In genomic region chr4:139824882-139825522, GRCh38 we compare ENCODE assay signal across 22 cellular contexts.
DNase-seq lines count a peak whose midpoint lies in the region; ATAC-seq and TF ChIP-seq lines count a peak whose summit lies in the region.
"Had no signal": no experiment of that assay in that cellular context is flagged by ENCODE, and none has a peak within 500 bp of the region (broad histone marks: within the 10 kb centered on the region; RNA-seq: fewer than 3 reads in every experiment).

No MANE protein-coding gene starts in this region.

- H3K9ac ChIP-seq in HUES6 (ENCODE audit: low read length) (peak overlapping the region; percentile 48), endodermal cell (ENCODE audit: extremely low read depth, low read length, poor library complexity, severe bottlenecking) (peak overlapping the region; percentile 7), neural cell (ENCODE audit: low read length) (peak overlapping the region; percentile 46)

- no peaks in the 10 kb centered on the region for H3K36me3 ChIP-seq in HUES6 (ENCODE audit: control insufficient read depth, insufficient read depth, low read length)
- H3K36me3 ChIP-seq in endodermal cell (ENCODE audit: control insufficient read depth, insufficient read depth, low read length), result peaks cover 18% of the 10 kb centered on the region
- no peaks in the 10 kb centered on the region for H3K36me3 ChIP-seq in neural cell (ENCODE audit: insufficient read depth, low read length)
- H3K36me3 ChIP-seq: uterus had no signal

- intact Hi-C loops in Right ventricle myocardium superior (cut with DNase I) (loop anchor here (10.0 kb wide), 1 partner anchor 60 kb away; no protein-coding TSS in a partner anchor), cardiac septum (cut with DNase I) (no loop called here)

- POLR2A ChIA-PET in GM10248 (lab: Yijun Ruan, JAX), result no interaction called here

- peaks cover 10% of the 10 kb centered on the region for H3K9me3 Mint-ChIP-seq in endodermal cell
- no peaks in the 10 kb centered on the region for H3K9me3 Mint-ChIP-seq in activated naive CD8-positive, alpha-beta T cell treated with anti-CD3 and anti-CD28 coated beads, Interleukin-2, amount 50 U/mL, for 24 hours
- H3K9me3 Mint-ChIP-seq: activated B cell treated with CpG ODN at 0.5 μM for 24 hours; activated naive CD8-positive, alpha-beta T cell treated with anti-CD3 and anti-CD28 coated beads, Interleukin-2, amount 10 ng/mL, durations not matched to agents 7 days and 5 days; HFFc6; natural killer cell had no signal

- peaks cover 48% of the 10 kb centered on the region for H3K4me1 Mint-ChIP-seq in endodermal cell
- no peaks in the 10 kb centered on the region for H3K4me1 Mint-ChIP-seq in activated naive CD8-positive, alpha-beta T cell treated with anti-CD3 and anti-CD28 coated beads, Interleukin-2, amount 50 U/mL, for 24 hours
- H3K4me1 Mint-ChIP-seq: activated B cell treated with CpG ODN at 0.5 μM for 24 hours, natural killer cell had no signal

- DNase-seq in Right ventricle myocardium superior, result no peak
- no peak for DNase-seq in cardiac septum (ENCODE audit: low spot score)
- no peak for DNase-seq in endodermal cell
- no peak for DNase-seq in activated naive CD8-positive, alpha-beta T cell treated with anti-CD3 and anti-CD28 coated beads, Interleukin-2, amount 50 U/mL, for 24 hours
- DNase-seq in GM10248 (ENCODE audit: extremely low spot score), result no peak
- DNase-seq: activated B cell treated with CpG ODN at 0.5 μM for 24 hours; activated CD4-positive, alpha-beta T cell treated with anti-CD3 and anti-CD28 coated beads, Interleukin-2, amount 50 U/mL, for 48 hours; activated naive CD8-positive, alpha-beta T cell treated with anti-CD3 and anti-CD28 coated beads, Interleukin-2, amount 10 ng/mL, durations not matched to agents 7 days and 5 days; Calu3; HFFc6; left colon; MV-4-11; natural killer cell; NCI-H2029 treated with DMSO at 0.1 percent for 48 hours; posterior cingulate gyrus; T-helper 9 cell; uterus had no signal

- H3K9me3 ChIP-seq in HUES6 (ENCODE audit: control insufficient read depth, insufficient read depth, low read depth, low read length) (peaks cover 10% of the 10 kb centered on the region; the same call in 1 of the 2 replicates), endodermal cell (ENCODE audit: control insufficient read depth, low read length) (peaks cover 15% of the 10 kb centered on the region), neural cell (ENCODE audit: low read length) (no peaks in the 10 kb centered on the region)
- H3K9me3 ChIP-seq: uterus had no signal

- peaks cover 44% of the 10 kb centered on the region for H3K4me1 ChIP-seq in HUES6 (ENCODE audit: control insufficient read depth, insufficient read depth, low read length)
- H3K4me1 ChIP-seq in endodermal cell (ENCODE audit: control insufficient read depth, insufficient read depth, low read length), result peaks cover 24% of the 10 kb centered on the region
- H3K4me1 ChIP-seq: uterus had no signal

- TF ChIP-seq CTCF in endodermal cell (conservative IDR thresholded peaks at IDR 0.05) (no peak), neural cell (IDR thresholded peaks at IDR 0.05; ENCODE audit: poor library complexity, severe bottlenecking) (no peak), GM10248 (IDR thresholded peaks at IDR 0.05; ENCODE audit: control extremely low read depth, extremely low read depth, low read depth, missing control alignments) (no peak)

- peak overlapping the region; percentile 90 for H3K27ac Mint-ChIP-seq in endodermal cell
- H3K27ac Mint-ChIP-seq in activated naive CD8-positive, alpha-beta T cell treated with anti-CD3 and anti-CD28 coated beads, Interleukin-2, amount 50 U/mL, for 24 hours, result no peak overlapping the region
- H3K27ac Mint-ChIP-seq: activated B cell treated with CpG ODN at 0.5 μM for 24 hours; activated naive CD8-positive, alpha-beta T cell treated with anti-CD3 and anti-CD28 coated beads, Interleukin-2, amount 10 ng/mL, durations not matched to agents 7 days and 5 days; HFFc6; natural killer cell had no signal

- no peak overlapping the region for H2AFZ ChIP-seq in neural cell (ENCODE audit: low read depth, low read length)

- no peaks in the 10 kb centered on the region for H3K27me3 Mint-ChIP-seq in endodermal cell (ENCODE audit: insufficient read depth)
- no peaks in the 10 kb centered on the region for H3K27me3 Mint-ChIP-seq in activated naive CD8-positive, alpha-beta T cell treated with anti-CD3 and anti-CD28 coated beads, Interleukin-2, amount 50 U/mL, for 24 hours
- H3K27me3 Mint-ChIP-seq: activated B cell treated with CpG ODN at 0.5 μM for 24 hours; activated naive CD8-positive, alpha-beta T cell treated with anti-CD3 and anti-CD28 coated beads, Interleukin-2, amount 10 ng/mL, durations not matched to agents 7 days and 5 days had no signal

- H3F3A ChIP-seq in neural cell (ENCODE audit: insufficient read depth, low read length, poor library complexity, severe bottlenecking), result peaks cover 14% of the 10 kb centered on the region

- H3K27ac ChIP-seq in HUES6 (ENCODE audit: low read depth, low read length) (peak overlapping the region; percentile 71), endodermal cell (ENCODE audit: low read depth, low read length) (peak overlapping the region; percentile 58), neural cell (ENCODE audit: low read length) (peak overlapping the region; percentile 71)
- H3K27ac ChIP-seq: RWPE1 had no signal

- no peak overlapping the region for H3K4me2 ChIP-seq in neural cell (ENCODE audit: low read length)

- peaks cover 5% of the 10 kb centered on the region for H3K79me2 ChIP-seq in neural cell (replicated peaks; ENCODE audit: insufficient read depth, low read length)

- ATAC-seq in Right ventricle myocardium superior (ENCODE audit: poor library complexity), result peak; percentile 19
- ATAC-seq in GM18873 (IDR thresholded peaks at IDR 0.05; ENCODE audit: low FRiP score, unreplicated experiment), result no peak
- no peak for ATAC-seq in activated naive CD8-positive, alpha-beta T cell treated with anti-CD3 and anti-CD28 coated beads, Interleukin-2, amount 50 U/mL, for 24 hours
- ATAC-seq: left colon, natural killer cell had no signal

- TF ChIP-seq EP300 in neural cell (conservative IDR thresholded peaks at IDR 0.05; ENCODE audit: poor library complexity, severe bottlenecking), result no peak

- no peaks in the 10 kb centered on the region for H4K20me1 ChIP-seq in neural cell (ENCODE audit: insufficient read depth)

- H3K27me3 ChIP-seq in HUES6 (ENCODE audit: control insufficient read depth, insufficient read depth, low read length), result no peaks in the 10 kb centered on the region
- no peaks in the 10 kb centered on the region for H3K27me3 ChIP-seq in endodermal cell (ENCODE audit: control insufficient read depth, insufficient read depth, low read length, poor library complexity, severe bottlenecking)
- no peaks in the 10 kb centered on the region for H3K27me3 ChIP-seq in neural cell (ENCODE audit: insufficient read depth, low read depth, low read length)
- H3K27me3 ChIP-seq: uterus had no signal

- H3K4me3 Mint-ChIP-seq in endodermal cell, result peak overlapping the region; percentile 6
- H3K4me3 Mint-ChIP-seq in activated naive CD8-positive, alpha-beta T cell treated with anti-CD3 and anti-CD28 coated beads, Interleukin-2, amount 50 U/mL, for 24 hours, result no peak overlapping the region
- H3K4me3 Mint-ChIP-seq: activated B cell treated with CpG ODN at 0.5 μM for 24 hours; activated naive CD8-positive, alpha-beta T cell treated with anti-CD3 and anti-CD28 coated beads, Interleukin-2, amount 10 ng/mL, durations not matched to agents 7 days and 5 days; HFFc6; mesothelial cell of epicardium; natural killer cell had no signal

- H3K4me3 ChIP-seq in HUES6 (ENCODE audit: low read depth, low read length), result peak overlapping the region; percentile 40
- H3K4me3 ChIP-seq in endodermal cell (ENCODE audit: low read length), result peak overlapping the region; percentile 31
- peak overlapping the region; percentile 20 for H3K4me3 ChIP-seq in neural cell (ENCODE audit: low read length)
- H3K4me3 ChIP-seq: uterus had no signal

- peaks cover 21% of the 10 kb centered on the region for H3K36me3 Mint-ChIP-seq in endodermal cell (ENCODE audit: low read depth)
- no peaks in the 10 kb centered on the region for H3K36me3 Mint-ChIP-seq in activated naive CD8-positive, alpha-beta T cell treated with anti-CD3 and anti-CD28 coated beads, Interleukin-2, amount 50 U/mL, for 24 hours (ENCODE audit: low read depth)
- H3K36me3 Mint-ChIP-seq: activated naive CD8-positive, alpha-beta T cell treated with anti-CD3 and anti-CD28 coated beads, Interleukin-2, amount 10 ng/mL, durations not matched to agents 7 days and 5 days; natural killer cell had no signal

- WGBS in endodermal cell (ENCODE audit: insufficient coverage in 1 of 2, insufficient read length in 1 of 2), 2 experiments, result 35 to 43% methylated on average over 2 to 9 of the region's 9 CpGs

- no peak for TF ChIP-seq RAD21 in neural cell (conservative IDR thresholded peaks at IDR 0.05)

- CTCF ChIA-PET in GM10248 (lab: Yijun Ruan, JAX), result no interaction called here

- no peaks in the 10 kb centered on the region for H3K9me2 ChIP-seq in neural cell (ENCODE audit: insufficient read depth, low read length)

TF ChIP-seq in neural cell, 6 proteins besides CTCF, POLR2A, EP300 and RAD21:
- TF ChIP-seq SMC3 (conservative IDR thresholded peaks at IDR 0.05; ENCODE audit: poor library complexity) (peak; percentile 25), MXI1 (conservative IDR thresholded peaks at IDR 0.05; ENCODE audit: poor library complexity, severe bottlenecking) (no peak)
